Comparison of ENCODE assay signal across 2 cellular contexts in genomic region chr10:3709456-3709855, GRCh38.
TF ChIP-seq lines count a peak whose summit lies in the region.

No MANE protein-coding gene starts in this region.

TF ChIP-seq in SK-N-SH, 30 proteins besides CTCF, POLR2A, EP300 and RAD21:
- TF ChIP-seq TAF1 (IDR thresholded peaks at IDR 0.05; ENCODE audit: borderline replicate concordance, low read depth, low read length), result no peak
- no peak for TF ChIP-seq POLR2AphosphoS5 (IDR thresholded peaks at IDR 0.05; ENCODE audit: low read depth, low read length)
- TF ChIP-seq YY1 (IDR thresholded peaks at IDR 0.05; ENCODE audit: low read depth), result no peak
- TF ChIP-seq SIN3A (IDR thresholded peaks at IDR 0.05; ENCODE audit: borderline replicate concordance, low read depth, low read length), result no peak
- no peak for TF ChIP-seq JUND (IDR thresholded peaks at IDR 0.05)
- no peak for TF ChIP-seq ELF1 (IDR thresholded peaks at IDR 0.05)
- no peak for TF ChIP-seq MXI1 (IDR thresholded peaks at IDR 0.05; ENCODE audit: low read depth, low read length)
- TF ChIP-seq USF1 (IDR thresholded peaks at IDR 0.05; ENCODE audit: borderline replicate concordance, low read depth), result no peak
- no peak for TF ChIP-seq FOSL2 (IDR thresholded peaks at IDR 0.05; ENCODE audit: borderline replicate concordance, low read depth)
- no peak for TF ChIP-seq SMC3 (IDR thresholded peaks at IDR 0.05; ENCODE audit: low read depth, low read length)
- no peak for TF ChIP-seq TCF12 (IDR thresholded peaks at IDR 0.05)
- TF ChIP-seq MAX (IDR thresholded peaks at IDR 0.05; ENCODE audit: low read depth), result no peak
- TF ChIP-seq NRF1 (IDR thresholded peaks at IDR 0.05; ENCODE audit: low read depth, low read length), result no peak
- TF ChIP-seq RCOR1 (IDR thresholded peaks at IDR 0.05; ENCODE audit: low read length), result no peak
- TF ChIP-seq GABPA (IDR thresholded peaks at IDR 0.05; ENCODE audit: low read depth), result no peak
- TF ChIP-seq IRF3 (IDR thresholded peaks at IDR 0.05; ENCODE audit: low read depth, low read length), result no peak
- TF ChIP-seq GATA2 (CRISPR knock-in tag; IDR thresholded peaks at IDR 0.05), result no peak
- TF ChIP-seq NFIC (IDR thresholded peaks at IDR 0.05; ENCODE audit: borderline replicate concordance), result no peak
- no peak for TF ChIP-seq RXRA (IDR thresholded peaks at IDR 0.05; ENCODE audit: borderline replicate concordance, low read depth)
- TF ChIP-seq PBX3 (IDR thresholded peaks at IDR 0.05), result no peak
TF ChIP-seq in SK-N-SH: peak in this region for 0.

TF ChIP-seq in SK-N-SH treated with all-trans-retinoic acid at 6 μM for 48 hours, 23 proteins besides CTCF, POLR2A, EP300 and RAD21:
- TF ChIP-seq CREB5 (CRISPR knock-in tag; IDR thresholded peaks at IDR 0.05; ENCODE audit: low read depth) (no peak), GLIS3 (CRISPR knock-in tag; IDR thresholded peaks at IDR 0.05) (no peak), PATZ1 (CRISPR knock-in tag; IDR thresholded peaks at IDR 0.05; ENCODE audit: borderline replicate concordance) (no peak), CSRNP3 (CRISPR knock-in tag; IDR thresholded peaks at IDR 0.05) (no peak), PPARA (CRISPR knock-in tag; IDR thresholded peaks at IDR 0.05; ENCODE audit: borderline replicate concordance) (no peak), ESRRG (CRISPR knock-in tag; IDR thresholded peaks at IDR 0.05) (no peak), ISL1 (CRISPR knock-in tag; IDR thresholded peaks at IDR 0.05) (no peak), ZNF70 (CRISPR knock-in tag; IDR thresholded peaks at IDR 0.05) (no peak), BACH2 (CRISPR knock-in tag; IDR thresholded peaks at IDR 0.05; ENCODE audit: borderline replicate concordance) (no peak), CSDC2 (CRISPR knock-in tag; IDR thresholded peaks at IDR 0.05) (no peak), ZFP30 (CRISPR knock-in tag; IDR thresholded peaks at IDR 0.05) (no peak), ZFP3 (CRISPR knock-in tag; IDR thresholded peaks at IDR 0.05) (no peak), ZC3H10 (CRISPR knock-in tag; IDR thresholded peaks at IDR 0.05) (no peak), TSHZ2 (CRISPR knock-in tag; IDR thresholded peaks at IDR 0.05) (no peak), RARB (CRISPR knock-in tag; IDR thresholded peaks at IDR 0.05) (no peak), POU6F1 (CRISPR knock-in tag; IDR thresholded peaks at IDR 0.05; ENCODE audit: borderline replicate concordance, low read depth) (no peak), SNAI2 (CRISPR knock-in tag; IDR thresholded peaks at IDR 0.05) (no peak), ZNF565 (CRISPR knock-in tag; conservative IDR thresholded peaks at IDR 0.05; ENCODE audit: low read depth) (no peak), OSR1 (CRISPR knock-in tag; IDR thresholded peaks at IDR 0.05) (no peak), TCF4 (CRISPR knock-in tag; IDR thresholded peaks at IDR 0.05; ENCODE audit: borderline replicate concordance) (no peak)
